In the genomic region with DNA sequence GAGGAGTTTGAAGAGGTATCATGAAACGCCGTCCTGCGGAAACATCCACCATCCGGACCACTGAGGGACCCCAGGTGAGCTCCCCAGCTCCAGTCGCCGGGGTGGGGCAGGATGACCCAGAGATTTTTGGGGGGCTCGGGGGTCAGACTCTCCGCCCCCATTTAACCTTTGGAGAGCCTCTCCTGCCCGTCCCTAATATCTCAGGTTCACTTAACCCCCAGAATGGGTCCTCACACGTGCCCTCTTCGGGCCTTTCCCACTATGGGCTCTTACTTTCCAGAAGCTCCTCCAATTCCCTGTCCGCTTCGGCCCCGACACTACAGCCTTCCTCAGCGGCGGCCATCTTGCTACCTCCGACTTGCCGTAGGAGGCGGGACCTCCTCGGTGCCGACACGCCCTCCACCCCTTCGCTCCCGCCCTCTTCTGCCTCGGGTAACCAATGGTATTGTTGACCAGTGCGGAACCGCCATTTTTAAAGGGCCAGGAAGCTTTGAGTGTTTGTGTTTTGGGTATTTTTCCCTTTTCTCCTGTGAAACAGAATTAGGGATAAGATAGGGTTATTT, we compare ENCODE assay signal across 8 cellular contexts. TPM values are rescaled to one million over a fixed set of nuclear protein-coding genes. Genes with fewer than 3 reads are reported as not detected.
DNase-seq lines count a peak whose midpoint lies in the region; ATAC-seq lines count a peak whose summit lies in the region.

A gene with protein sequence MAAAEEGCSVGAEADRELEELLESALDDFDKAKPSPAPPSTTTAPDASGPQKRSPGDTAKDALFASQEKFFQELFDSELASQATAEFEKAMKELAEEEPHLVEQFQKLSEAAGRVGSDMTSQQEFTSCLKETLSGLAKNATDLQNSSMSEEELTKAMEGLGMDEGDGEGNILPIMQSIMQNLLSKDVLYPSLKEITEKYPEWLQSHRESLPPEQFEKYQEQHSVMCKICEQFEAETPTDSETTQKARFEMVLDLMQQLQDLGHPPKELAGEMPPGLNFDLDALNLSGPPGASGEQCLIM (minus strand): TSS at position 352 of the 563 bp plus-strand sequence. CDS start 9 bp downstream, at position 343.

- no peaks in the 10 kb centered on the region for H3K9me3 Mint-ChIP-seq in activated naive CD4-positive, alpha-beta T cell treated with anti-CD3 and anti-CD28 coated beads, Interleukin-2, amount 50 U/mL, for 72 hours

- H3K36me3 Mint-ChIP-seq in activated naive CD4-positive, alpha-beta T cell treated with anti-CD3 and anti-CD28 coated beads, Interleukin-2, amount 50 U/mL, for 72 hours = peaks cover 16 to 22% of the 10 kb centered on the region in 2 donors

- H3K27ac Mint-ChIP-seq in activated naive CD4-positive, alpha-beta T cell treated with anti-CD3 and anti-CD28 coated beads, Interleukin-2, amount 50 U/mL, for 72 hours = peak within 1 kb of the TSS; percentile 96 to 98

- peak within 1 kb of the TSS; percentile 63 for H3K27ac ChIP-seq in temporal lobe (ENCODE audit: low read depth, low read length)

- peak; percentile 92 for DNase-seq in NCI-H1092 treated with DMSO at 0.1 percent for 48 hours (lab: John Stamatoyannopoulos, UW)
- DNase-seq in SKM-1 (lab: John Stamatoyannopoulos, UW; ENCODE audit: unreplicated experiment) = peak; percentile 96
- DNase-seq in activated naive CD4-positive, alpha-beta T cell treated with anti-CD3 and anti-CD28 coated beads, Interleukin-2, amount 50 U/mL, for 72 hours (ENCODE audit: low spot score in 2 of 2) = peak; percentile 93 to 95
- peak; percentile 91 for DNase-seq in globus pallidus (ENCODE audit: low spot score)
- peak; percentile 91 for DNase-seq in occipital lobe (lab: John Stamatoyannopoulos, UW)

- peak; percentile 98 for ATAC-seq in HG02610 (IDR thresholded peaks at IDR 0.05; ENCODE audit: unreplicated experiment)
- ATAC-seq in activated naive CD4-positive, alpha-beta T cell treated with anti-CD3 and anti-CD28 coated beads, Interleukin-2, amount 50 U/mL, for 72 hours = peak; percentile 99 to 100

- H3K4me3 ChIP-seq in GM08714 (ENCODE audit: low read length) = peak within 1 kb of the TSS; percentile 85

RNA-seq across cellular contexts. Expression of the gene that starts here (rescaled TPM):
- 10 to 100 TPM; 44.8 to 74.9 TPM for total RNA-seq in activated naive CD4-positive, alpha-beta T cell treated with anti-CD3 and anti-CD28 coated beads, Interleukin-2, amount 50 U/mL, for 72 hours
- 32.9 TPM for total RNA-seq in occipital lobe
- total RNA-seq in temporal lobe = 21.1 TPM

Comparison
In these comparisons a context has a peak if more than half of its experiments do, and no peak if none do; other contexts are left out.
1. Peak in every context shown above with its lines: DNase-seq, ATAC-seq, H3K4me3 ChIP-seq and H3K27ac ChIP-seq.